Comparison of ENCODE assay signal across 27 cellular contexts in the genomic region with DNA sequence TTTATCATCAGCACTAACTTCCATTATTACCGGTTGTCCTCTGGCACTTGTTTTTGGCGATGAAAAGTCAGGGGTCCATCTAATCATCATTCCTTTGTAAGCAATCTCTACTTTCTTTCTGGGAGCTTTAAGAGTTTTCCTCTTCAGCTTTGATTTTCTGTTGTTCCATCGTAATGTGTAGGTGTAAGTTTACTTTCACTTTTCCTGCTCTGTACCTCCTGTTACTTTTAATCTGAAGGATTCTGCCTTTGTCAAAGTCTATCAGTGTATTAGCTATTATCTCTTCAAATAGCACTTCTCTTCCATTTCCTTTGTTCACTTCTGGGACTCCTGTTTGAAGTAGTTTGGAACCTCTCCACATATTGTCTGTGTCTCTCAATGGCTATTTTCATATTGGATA.
"Had no signal": no experiment of that assay in that cellular context is flagged by ENCODE, and none has a peak within 500 bp of the region (broad histone marks: within the 10 kb centered on the region; RNA-seq: fewer than 3 reads in every experiment).

No MANE protein-coding gene starts in this region.

- H3K27me3 ChIP-seq: gastroesophageal sphincter, neural progenitor cell, right atrium auricular region, stomach, thyroid gland, upper lobe of right lung had no signal

- H3K9ac ChIP-seq: neural progenitor cell, parathyroid adenoma had no signal

- H3K4me1 ChIP-seq: gastroesophageal sphincter, neural progenitor cell, parathyroid adenoma, right atrium auricular region, stomach, thyroid gland, upper lobe of right lung had no signal

- H3K4me3 Mint-ChIP-seq: activated CD4-positive, alpha-beta T cell treated with anti-CD3 and anti-CD28 coated beads for 36 hours; activated naive CD4-positive, alpha-beta T cell treated with anti-CD3 and anti-CD28 coated beads for 36 hours; activated T-cell treated with anti-CD3 and anti-CD28 coated beads, Interleukin-2, amount 50 U/mL, for 24 hours; mesothelial cell of epicardium; natural killer cell; neural progenitor cell; stimulated activated naive B cell treated with anti-CD40 and anti-IgM and Interleukin-4, amounts not matched to agents 10 μg/mL and 1 μg/mL and 100 μg/mL, for 72 hours had no signal

- H3K79me2 ChIP-seq: parathyroid adenoma had no signal

- H2AFZ ChIP-seq: neural progenitor cell, parathyroid adenoma had no signal

- H3K4me2 ChIP-seq: neural progenitor cell had no signal

- ATAC-seq: activated CD4-positive, alpha-beta T cell treated with anti-CD3 and anti-CD28 coated beads for 36 hours; gastroesophageal sphincter; left cardiac atrium; natural killer cell; stimulated activated naive B cell treated with anti-CD40 and anti-IgM and Interleukin-4, amounts not matched to agents 10 μg/mL and 1 μg/mL and 100 μg/mL, for 72 hours; upper lobe of right lung had no signal

- H3K27ac Mint-ChIP-seq: activated CD4-positive, alpha-beta T cell treated with anti-CD3 and anti-CD28 coated beads for 36 hours; activated naive CD4-positive, alpha-beta T cell treated with anti-CD3 and anti-CD28 coated beads for 36 hours; activated T-cell treated with anti-CD3 and anti-CD28 coated beads, Interleukin-2, amount 50 U/mL, for 24 hours; mesothelial cell of epicardium; natural killer cell; neural progenitor cell; stimulated activated naive B cell treated with anti-CD40 and anti-IgM and Interleukin-4, amounts not matched to agents 10 μg/mL and 1 μg/mL and 100 μg/mL, for 72 hours had no signal

- H3K9me3 ChIP-seq: thyroid gland had no signal

- DNase-seq: activated CD4-positive, alpha-beta T cell treated with anti-CD3 and anti-CD28 coated beads for 36 hours; activated CD4-positive, CD25-positive, alpha-beta regulatory T cell; activated CD8-positive, alpha-beta memory T cell treated with anti-CD3 and anti-CD28 coated beads for 24 hours; activated CD8-positive, alpha-beta memory T cell treated with anti-CD3 and anti-CD28 coated beads, Interleukin-2, amount 50 U/mL, for 4 hours; activated effector memory CD4-positive, alpha-beta T cell treated with Interleukin-2 at 50 U/mL for 16 hours; activated naive CD4-positive, alpha-beta T cell treated with anti-CD3 and anti-CD28 coated beads for 36 hours; activated T-cell treated with anti-CD3 and anti-CD28 coated beads, Interleukin-2, amount 50 U/mL, for 24 hours; anterior cingulate cortex; dermis blood vessel endothelial cell; effector memory CD4-positive, alpha-beta T cell; erythroblast; hippocampal formation; left cardiac atrium; natural killer cell; occipital lobe; stimulated activated CD4-positive, alpha-beta T cell treated with anti-CD3 and anti-CD28 coated beads, Interleukin-15, amount 100 ng/mL, for 24 hours; stimulated activated CD4-positive, alpha-beta T cell treated with anti-CD3 and anti-CD28 coated beads, Interleukin-2, amount 100 ng/mL, for 24 hours; stimulated activated naive B cell treated with anti-CD40 and anti-IgM and Interleukin-4, amounts not matched to agents 10 μg/mL and 1 μg/mL and 100 μg/mL, for 72 hours; stomach; T-helper 1 cell; thyroid gland; upper lobe of right lung had no signal

- H3K4me3 ChIP-seq: gastroesophageal sphincter, neural progenitor cell, right atrium auricular region, stomach, thyroid gland, upper lobe of right lung had no signal

- H3K27me3 Mint-ChIP-seq: activated CD4-positive, alpha-beta T cell treated with anti-CD3 and anti-CD28 coated beads for 36 hours; activated T-cell treated with anti-CD3 and anti-CD28 coated beads, Interleukin-2, amount 50 U/mL, for 24 hours; stimulated activated naive B cell treated with anti-CD40 and anti-IgM and Interleukin-4, amounts not matched to agents 10 μg/mL and 1 μg/mL and 100 μg/mL, for 72 hours had no signal

- H3K4me1 Mint-ChIP-seq: mesothelial cell of epicardium, neural progenitor cell had no signal

- H3K36me3 ChIP-seq: gastroesophageal sphincter, neural progenitor cell, right atrium auricular region, stomach, thyroid gland, upper lobe of right lung had no signal

- H3K27ac ChIP-seq: gastroesophageal sphincter, neural progenitor cell, parathyroid adenoma, right atrium auricular region, stomach, thyroid gland, upper lobe of right lung had no signal
